ENCODE assay signal across 1 cellular context in the genomic region with DNA sequence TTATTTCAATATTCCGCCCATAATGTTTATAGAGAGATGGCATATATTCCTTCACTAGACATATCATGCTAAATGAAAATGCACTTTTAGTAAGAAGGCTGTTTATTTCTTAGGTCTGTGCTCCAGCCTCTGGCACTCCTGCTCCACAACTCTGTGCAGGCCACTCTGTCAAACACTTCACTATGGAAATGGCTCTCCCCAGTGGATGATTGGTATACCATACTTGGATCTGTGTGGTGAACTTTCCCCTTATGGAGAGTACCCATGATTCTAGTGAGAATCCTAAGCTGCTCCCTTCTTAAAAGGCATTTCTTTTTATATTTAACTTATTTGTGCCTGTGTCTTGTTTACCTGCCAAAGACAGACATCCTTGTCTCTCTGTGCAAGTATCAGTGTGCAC.
TF ChIP-seq lines count a peak whose summit lies in the region.

No MANE protein-coding gene starts in this region.

TF ChIP-seq in H1, 55 proteins besides CTCF, POLR2A, EP300 and RAD21 (continued from another document):
- TF ChIP-seq, protein P1, sequence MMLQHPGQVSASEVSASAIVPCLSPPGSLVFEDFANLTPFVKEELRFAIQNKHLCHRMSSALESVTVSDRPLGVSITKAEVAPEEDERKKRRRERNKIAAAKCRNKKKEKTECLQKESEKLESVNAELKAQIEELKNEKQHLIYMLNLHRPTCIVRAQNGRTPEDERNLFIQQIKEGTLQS (IDR thresholded peaks at IDR 0.05; ENCODE audit: insufficient read depth, low read depth, low read length) = no peak
- TF ChIP-seq RFX5 (IDR thresholded peaks at IDR 0.05; ENCODE audit: borderline replicate concordance, low read depth, low read length) = no peak
- TF ChIP-seq KDM4A (IDR thresholded peaks at IDR 0.05; ENCODE audit: low read depth, low read length, severe bottlenecking) = no peak
- TF ChIP-seq SUZ12 (IDR thresholded peaks at IDR 0.05; ENCODE audit: low read length) = no peak
- TF ChIP-seq KDM1A (IDR thresholded peaks at IDR 0.05; ENCODE audit: borderline replicate concordance, low read length) = no peak
- no peak for TF ChIP-seq NRF1 (IDR thresholded peaks at IDR 0.05; ENCODE audit: low read depth, low read length)
